Comparison of ENCODE assay signal across 8 cellular contexts in the genomic region with DNA sequence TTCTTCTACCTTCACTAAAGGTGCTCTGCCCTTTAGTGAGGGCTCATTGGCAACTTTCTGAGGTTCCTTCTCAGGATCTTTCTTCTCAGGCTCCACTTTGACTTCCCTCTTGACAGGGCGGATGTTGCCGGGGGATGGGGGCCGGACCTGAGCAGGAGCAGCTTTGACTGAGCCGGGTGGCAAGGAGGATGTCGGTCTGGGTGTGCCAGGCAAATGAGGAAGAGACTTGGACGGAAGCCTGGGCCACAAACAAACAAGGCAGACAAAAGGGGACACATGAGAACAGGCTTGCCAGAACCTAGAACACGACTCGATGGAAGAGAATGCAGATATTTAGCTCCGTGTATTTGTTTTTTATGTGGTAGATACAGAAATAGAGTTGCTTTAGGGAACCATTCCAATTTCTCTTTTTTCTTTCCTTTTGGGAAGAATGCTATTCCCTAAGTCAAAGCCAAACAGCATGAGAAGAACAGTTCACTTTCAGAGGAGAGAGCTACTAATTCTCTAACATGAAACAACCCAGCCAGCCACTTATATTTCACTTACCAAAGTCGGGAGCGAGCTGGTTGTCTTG.
DNase-seq lines count a peak whose midpoint lies in the region; ATAC-seq and TF ChIP-seq lines count a peak whose summit lies in the region.

No MANE protein-coding gene starts in this region.

- TF ChIP-seq EP300 in sigmoid colon (IDR thresholded peaks at IDR 0.05): no peak

- ATAC-seq in GM18502 (IDR thresholded peaks at IDR 0.05; ENCODE audit: poor library complexity, unreplicated experiment): peak; percentile 64
- ATAC-seq in GM19455 (IDR thresholded peaks at IDR 0.05; ENCODE audit: unreplicated experiment): no peak
- no peak for ATAC-seq in GM21529 (IDR thresholded peaks at IDR 0.05; ENCODE audit: unreplicated experiment)
- no peak for ATAC-seq in GM21526 (IDR thresholded peaks at IDR 0.05; ENCODE audit: low FRiP score, unreplicated experiment)

- peak overlapping the region; percentile 22 for H3K4me2 ChIP-seq in OCI-LY7 (ENCODE audit: low read length)

- H2AFZ ChIP-seq in OCI-LY7 (ENCODE audit: low read length): peak overlapping the region; percentile 77

- no peaks in the 10 kb centered on the region for H4K20me1 ChIP-seq in OCI-LY7 (ENCODE audit: insufficient read depth, low read length)

- H3K4me3 ChIP-seq in OCI-LY7 (ENCODE audit: low read depth, low read length, poor library complexity, severe bottlenecking) (no peak overlapping the region), epithelial cell of esophagus (ENCODE audit: low read length) (no peak overlapping the region), sigmoid colon (no peak overlapping the region)

- POLR2A ChIA-PET in OCI-LY7 (lab: Charles Lee): interaction anchor here (0.6 kb wide), 2 partner anchors 564 to 785 kb away, joined by 3 to 4 read pairs; no protein-coding TSS in a partner anchor

- H3K27me3 ChIP-seq in sigmoid colon: no peaks in the 10 kb centered on the region

- CTCF ChIA-PET in OCI-LY7 (lab: Charles Lee; ENCODE audit: unreplicated experiment): no interaction called here

- no peak for TF ChIP-seq CTCF in OCI-LY7 (conservative IDR thresholded peaks at IDR 0.05; ENCODE audit: low read length)
- TF ChIP-seq CTCF in epithelial cell of esophagus (IDR thresholded peaks at IDR 0.05; ENCODE audit: insufficient read depth, low read depth, low read length, missing control alignments): no peak
- TF ChIP-seq CTCF in sigmoid colon (IDR thresholded peaks at IDR 0.05): no peak

- DNase-seq in OCI-LY7 (ENCODE audit: low spot score) (peak; percentile 58), epithelial cell of esophagus (ENCODE audit: low read depth) (peak; percentile 1), sigmoid colon (peak; percentile 77), NCI-H1048 (lab: John Stamatoyannopoulos, UW) (no peak)

- no peaks in the 10 kb centered on the region for H3K9me2 ChIP-seq in OCI-LY7 (ENCODE audit: insufficient read depth, low read length)

- H3K4me1 ChIP-seq in OCI-LY7 (ENCODE audit: insufficient read depth, low read length, poor library complexity, severe bottlenecking): peaks cover 10% of the 10 kb centered on the region
- no peaks in the 10 kb centered on the region for H3K4me1 ChIP-seq in sigmoid colon

- H3K36me3 ChIP-seq in OCI-LY7 (ENCODE audit: insufficient read depth, low read length) (no peaks in the 10 kb centered on the region), sigmoid colon (no peaks in the 10 kb centered on the region)

- 22 to 38% methylated on average over 11 of the region's 11 CpGs for WGBS in sigmoid colon, 2 donors

- H3K27ac ChIP-seq in OCI-LY7 (ENCODE audit: low read depth, low read length, poor library complexity, severe bottlenecking) (no peak overlapping the region), sigmoid colon (no peak overlapping the region)

- BruUV-seq in OCI-LY7 (replicated peaks; lab: Mats Ljungman, UMichigan): no TSS peak

- TF ChIP-seq POLR2A in sigmoid colon (IDR thresholded peaks at IDR 0.05): no peak

- intact Hi-C loops in OCI-LY7 (cut with micrococcal nuclease; ENCODE audit: unreplicated experiment): no loop called here
- intact Hi-C loops in sigmoid colon (cut with DNase I): no loop called here

- H3K79me2 ChIP-seq in OCI-LY7 (ENCODE audit: insufficient read depth, low read depth, low read length): no peaks in the 10 kb centered on the region

- H3K9me3 ChIP-seq in OCI-LY7 (ENCODE audit: low read length) (no peaks in the 10 kb centered on the region), sigmoid colon (no peaks in the 10 kb centered on the region)
